In the genomic region with DNA sequence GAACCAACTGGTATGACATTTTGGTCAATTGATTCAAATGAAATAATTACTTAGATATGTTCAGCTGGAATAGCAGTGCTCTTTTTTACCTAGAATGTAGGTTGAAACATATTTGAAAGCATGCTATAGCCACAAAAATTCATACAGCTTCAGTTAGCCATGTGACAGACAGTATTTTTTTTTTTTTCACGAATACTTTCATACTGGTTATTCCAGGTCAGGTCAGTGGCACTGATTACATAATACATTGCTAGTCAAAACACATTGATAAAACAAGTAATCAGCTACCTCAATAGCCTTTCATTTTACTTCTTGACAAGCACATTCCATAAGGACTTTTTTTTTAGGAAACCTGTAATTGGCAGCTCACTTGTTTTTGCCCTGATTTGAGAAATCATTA, we compare ENCODE assay signal across 30 cellular contexts.
"Had no signal": no experiment of that assay in that cellular context is flagged by ENCODE, and none has a peak within 500 bp of the region (broad histone marks: within the 10 kb centered on the region; RNA-seq: fewer than 3 reads in every experiment).

No MANE protein-coding gene starts in this region.

- H3K27ac Mint-ChIP-seq: naive thymus-derived CD4-positive, alpha-beta T cell; natural killer cell; nephron; progenitor cell of endocrine pancreas; stimulated activated memory B cell treated with anti-CD40 and anti-IgM and Interleukin-4, amounts not matched to agents 10 μg/mL and 1 μg/mL and 100 μg/mL, for 72 hours; stimulated activated naive CD8-positive, alpha-beta T cell treated with anti-CD3 and anti-CD28 coated beads, Interleukin-15, Interleukin-2, amounts not matched to agents 100 ng/mL and 50 ng/mL, for 24 hours had no signal

- H3K36me3 ChIP-seq: neutrophil, ovary, spleen, stomach, thoracic aorta, thyroid gland, tibial nerve, upper lobe of left lung, vagina had no signal

- H3K27me3 ChIP-seq: neutrophil, ovary, spleen, stomach, thyroid gland, tibial nerve, upper lobe of left lung, vagina had no signal

- ATAC-seq: naive thymus-derived CD4-positive, alpha-beta T cell; natural killer cell; psoas muscle; right cardiac atrium; sciatic nerve; stimulated activated memory B cell treated with anti-CD40 and anti-IgM and Interleukin-4, amounts not matched to agents 10 μg/mL and 1 μg/mL and 100 μg/mL, for 72 hours had no signal

- H3K4me2 ChIP-seq: smooth muscle cell had no signal

- H3K9ac ChIP-seq: parathyroid adenoma had no signal

- H3K36me3 Mint-ChIP-seq: naive thymus-derived CD4-positive, alpha-beta T cell; natural killer cell; stimulated activated memory B cell treated with anti-CD40 and anti-IgM and Interleukin-4, amounts not matched to agents 10 μg/mL and 1 μg/mL and 100 μg/mL, for 72 hours had no signal

- H3K4me1 Mint-ChIP-seq: naive thymus-derived CD4-positive, alpha-beta T cell; natural killer cell; stimulated activated memory B cell treated with anti-CD40 and anti-IgM and Interleukin-4, amounts not matched to agents 10 μg/mL and 1 μg/mL and 100 μg/mL, for 72 hours had no signal

- H2AFZ ChIP-seq: parathyroid adenoma had no signal

- DNase-seq: naive thymus-derived CD4-positive, alpha-beta T cell; natural killer cell; nucleus accumbens; ovary; posterior cingulate gyrus; psoas muscle; right cardiac atrium; spleen; stimulated activated CD4-positive, alpha-beta T cell treated with anti-CD3 and anti-CD28 coated beads, Interleukin-12 subunit alpha, Interleukin-12 subunit beta, amount 100 ng/mL, for 4 hours; stimulated activated CD4-positive, alpha-beta T cell treated with anti-CD3 and anti-CD28 coated beads, Interleukin-1b, Interleukin-23, amount 100 ng/mL, for 48 hours; stimulated activated CD4-positive, alpha-beta T cell treated with anti-CD3 and anti-CD28 coated beads, Interleukin-4, amount 100 ng/mL, for 1 hour; stimulated activated CD4-positive, alpha-beta T cell treated with anti-CD3 and anti-CD28 coated beads, Interleukin-4, amount 100 ng/mL, for 4 hours; stimulated activated CD8-positive, alpha-beta memory T cell treated with anti-CD3 and anti-CD28 coated beads, Interleukin-4, amount 100 ng/mL, for 48 hours; stimulated activated naive CD4-positive, alpha-beta T cell treated with Interleukin-2 at 50 U/mL for 16 hours; stomach; thyroid gland; upper lobe of left lung had no signal

- FAIRE-seq: urothelium cell line had no signal

- H3K4me1 ChIP-seq: parathyroid adenoma, psoas muscle, spleen, stomach, tibial nerve, upper lobe of left lung, vagina had no signal

- H3K4me3 ChIP-seq: ovary, psoas muscle, skin epidermis, smooth muscle cell, spleen, stomach, thoracic aorta, thyroid gland, tibial nerve, upper lobe of left lung, vagina had no signal

- H3K27me3 Mint-ChIP-seq: progenitor cell of endocrine pancreas had no signal

- H3K4me3 Mint-ChIP-seq: naive thymus-derived CD4-positive, alpha-beta T cell; natural killer cell; nephron; stimulated activated memory B cell treated with anti-CD40 and anti-IgM and Interleukin-4, amounts not matched to agents 10 μg/mL and 1 μg/mL and 100 μg/mL, for 72 hours; stimulated activated naive CD8-positive, alpha-beta T cell treated with anti-CD3 and anti-CD28 coated beads, Interleukin-15, Interleukin-2, amounts not matched to agents 100 ng/mL and 50 ng/mL, for 24 hours had no signal

- H3K9me3 Mint-ChIP-seq: stimulated activated memory B cell treated with anti-CD40 and anti-IgM and Interleukin-4, amounts not matched to agents 10 μg/mL and 1 μg/mL and 100 μg/mL, for 72 hours; stimulated activated naive CD8-positive, alpha-beta T cell treated with anti-CD3 and anti-CD28 coated beads, Interleukin-15, Interleukin-2, amounts not matched to agents 100 ng/mL and 50 ng/mL, for 24 hours had no signal

- H3K79me2 ChIP-seq: parathyroid adenoma had no signal

- H3K9me3 ChIP-seq: neutrophil, ovary, psoas muscle, spleen, stomach, thoracic aorta, thyroid gland, tibial nerve, upper lobe of left lung, vagina had no signal

- H3K27ac ChIP-seq: neutrophil, ovary, parathyroid adenoma, psoas muscle, skin epidermis, spleen, stomach, thoracic aorta, thyroid gland, tibial nerve, upper lobe of left lung, vagina had no signal
